In the genomic region with DNA sequence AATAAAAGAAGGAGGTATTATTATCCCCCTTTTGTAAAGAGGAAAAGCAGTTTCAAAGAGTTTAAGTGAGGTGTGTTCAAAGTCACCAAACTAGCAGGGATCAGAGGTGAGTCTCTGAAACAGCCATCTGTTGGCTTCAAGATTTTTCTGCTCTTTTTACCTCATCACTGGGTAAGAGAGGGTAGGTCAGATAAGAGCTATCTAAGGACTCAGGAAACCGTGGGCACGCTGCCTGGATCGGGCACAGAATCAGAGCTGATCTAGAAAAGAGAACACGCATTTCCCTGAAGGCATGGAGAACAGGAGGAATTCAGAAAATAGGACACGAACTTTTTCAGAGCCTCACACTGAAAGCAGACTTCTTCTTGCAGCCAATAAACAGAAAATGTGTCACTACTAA, we compare ENCODE assay signal across 23 cellular contexts.
"Had no signal": no experiment of that assay in that cellular context is flagged by ENCODE, and none has a peak within 500 bp of the region (broad histone marks: within the 10 kb centered on the region; RNA-seq: fewer than 3 reads in every experiment).

No MANE protein-coding gene starts in this region.

- H3K4me1 Mint-ChIP-seq: neural progenitor cell; stimulated activated naive B cell treated with anti-CD40 and anti-IgM and Interleukin-4, amounts not matched to agents 10 μg/mL and 1 μg/mL and 100 μg/mL, for 72 hours had no signal

- ATAC-seq: natural killer cell treated with Interleukin-12 subunit alpha and Interleukin-12 subunit beta and Interleukin-15 and Interleukin-18, amount 100 ng/mL, for 72 hours; psoas muscle; right cardiac atrium; stimulated activated effector memory CD8-positive, alpha-beta T cell treated with anti-CD3 and anti-CD28 coated beads, Interleukin-12 subunit alpha, Interleukin-12 subunit beta, amount 100 ng/mL, for 72 hours; stimulated activated naive B cell treated with anti-CD40 and anti-IgM and Interleukin-4, amounts not matched to agents 10 μg/mL and 1 μg/mL and 100 μg/mL, for 72 hours had no signal

- H3K27ac Mint-ChIP-seq: natural killer cell treated with Interleukin-12 subunit alpha and Interleukin-12 subunit beta and Interleukin-15 and Interleukin-18, amount 100 ng/mL, for 72 hours; nephron progenitor cell; neural progenitor cell; progenitor cell of endocrine pancreas; stimulated activated effector memory CD8-positive, alpha-beta T cell treated with anti-CD3 and anti-CD28 coated beads, Interleukin-12 subunit alpha, Interleukin-12 subunit beta, amount 100 ng/mL, for 72 hours; stimulated activated naive B cell treated with anti-CD40 and anti-IgM and Interleukin-4, amounts not matched to agents 10 μg/mL and 1 μg/mL and 100 μg/mL, for 72 hours; stimulated activated naive CD8-positive, alpha-beta T cell treated with anti-CD3 and anti-CD28 coated beads, Interleukin-15, Interleukin-2, amounts not matched to agents 100 ng/mL and 50 ng/mL, for 24 hours had no signal

- DNase-seq: nephron progenitor cell; occipital lobe; ovary; psoas muscle; right cardiac atrium; right lobe of liver; sigmoid colon; small intestine; stimulated activated CD4-positive, alpha-beta T cell treated with anti-CD3 and anti-CD28 coated beads, Interleukin-15, amount 100 ng/mL, for 24 hours; stimulated activated CD4-positive, alpha-beta T cell treated with anti-CD3 and anti-CD28 coated beads, Interleukin-2, amount 100 ng/mL, for 24 hours; stimulated activated CD4-positive, alpha-beta T cell treated with anti-CD3 and anti-CD28 coated beads, Interleukin-2, amount 100 ng/mL, for 48 hours; stimulated activated CD4-positive, alpha-beta T cell treated with anti-CD3 and anti-CD28 coated beads, Interleukin-4, amount 100 ng/mL, for 24 hours; stimulated activated naive B cell treated with anti-CD40 and anti-IgM and Interleukin-4, amounts not matched to agents 10 μg/mL and 1 μg/mL and 100 μg/mL, for 72 hours; stimulated activated naive CD4-positive, alpha-beta T cell treated with Interleukin-2 at 50 U/mL for 16 hours; stomach; thyroid gland; trophoblast cell; upper lobe of left lung had no signal

- H3K4me3 Mint-ChIP-seq: natural killer cell treated with Interleukin-12 subunit alpha and Interleukin-12 subunit beta and Interleukin-15 and Interleukin-18, amount 100 ng/mL, for 72 hours; nephron progenitor cell; neural progenitor cell; stimulated activated effector memory CD8-positive, alpha-beta T cell treated with anti-CD3 and anti-CD28 coated beads, Interleukin-12 subunit alpha, Interleukin-12 subunit beta, amount 100 ng/mL, for 72 hours; stimulated activated naive B cell treated with anti-CD40 and anti-IgM and Interleukin-4, amounts not matched to agents 10 μg/mL and 1 μg/mL and 100 μg/mL, for 72 hours; stimulated activated naive CD8-positive, alpha-beta T cell treated with anti-CD3 and anti-CD28 coated beads, Interleukin-15, Interleukin-2, amounts not matched to agents 100 ng/mL and 50 ng/mL, for 24 hours had no signal

- H3K9me3 Mint-ChIP-seq: natural killer cell treated with Interleukin-12 subunit alpha and Interleukin-12 subunit beta and Interleukin-15 and Interleukin-18, amount 100 ng/mL, for 72 hours; stimulated activated effector memory CD8-positive, alpha-beta T cell treated with anti-CD3 and anti-CD28 coated beads, Interleukin-12 subunit alpha, Interleukin-12 subunit beta, amount 100 ng/mL, for 72 hours; stimulated activated naive B cell treated with anti-CD40 and anti-IgM and Interleukin-4, amounts not matched to agents 10 μg/mL and 1 μg/mL and 100 μg/mL, for 72 hours; stimulated activated naive CD8-positive, alpha-beta T cell treated with anti-CD3 and anti-CD28 coated beads, Interleukin-15, Interleukin-2, amounts not matched to agents 100 ng/mL and 50 ng/mL, for 24 hours had no signal

- H3K36me3 Mint-ChIP-seq: natural killer cell treated with Interleukin-12 subunit alpha and Interleukin-12 subunit beta and Interleukin-15 and Interleukin-18, amount 100 ng/mL, for 72 hours; neural progenitor cell; stimulated activated effector memory CD8-positive, alpha-beta T cell treated with anti-CD3 and anti-CD28 coated beads, Interleukin-12 subunit alpha, Interleukin-12 subunit beta, amount 100 ng/mL, for 72 hours; stimulated activated naive B cell treated with anti-CD40 and anti-IgM and Interleukin-4, amounts not matched to agents 10 μg/mL and 1 μg/mL and 100 μg/mL, for 72 hours had no signal
